17 cellular contexts compared by ENCODE assay signal in genomic region chr4:127580300-127580699, GRCh38.
"Had no signal": no experiment of that assay in that cellular context is flagged by ENCODE, and none has a peak within 500 bp of the region (broad histone marks: within the 10 kb centered on the region; RNA-seq: fewer than 3 reads in every experiment).

No MANE protein-coding gene starts in this region.

- H3K4me3 Mint-ChIP-seq: endodermal cell; naive B cell; nephron; stimulated activated naive B cell treated with anti-CD40 and anti-IgM and Interleukin-4, amounts not matched to agents 10 μg/mL and 1 μg/mL and 100 μg/mL, for 72 hours; stimulated activated naive CD8-positive, alpha-beta T cell treated with anti-CD3 and anti-CD28 coated beads, Interleukin-15, amount 100 ng/mL, for 72 hours had no signal

- ATAC-seq: heart left ventricle; left colon; left ventricle myocardium superior; stimulated activated naive B cell treated with anti-CD40 and anti-IgM and Interleukin-4, amounts not matched to agents 10 μg/mL and 1 μg/mL and 100 μg/mL, for 72 hours had no signal

- H3K36me3 Mint-ChIP-seq: naive B cell; stimulated activated naive B cell treated with anti-CD40 and anti-IgM and Interleukin-4, amounts not matched to agents 10 μg/mL and 1 μg/mL and 100 μg/mL, for 72 hours had no signal

- H3K9me3 Mint-ChIP-seq: endodermal cell; nephron; stimulated activated naive CD8-positive, alpha-beta T cell treated with anti-CD3 and anti-CD28 coated beads, Interleukin-15, amount 100 ng/mL, for 72 hours had no signal

- H3K27ac Mint-ChIP-seq: endodermal cell; naive B cell; progenitor cell of endocrine pancreas; stimulated activated naive B cell treated with anti-CD40 and anti-IgM and Interleukin-4, amounts not matched to agents 10 μg/mL and 1 μg/mL and 100 μg/mL, for 72 hours; stimulated activated naive CD8-positive, alpha-beta T cell treated with anti-CD3 and anti-CD28 coated beads, Interleukin-15, amount 100 ng/mL, for 72 hours had no signal

- H3K4me1 Mint-ChIP-seq: naive B cell; stimulated activated naive B cell treated with anti-CD40 and anti-IgM and Interleukin-4, amounts not matched to agents 10 μg/mL and 1 μg/mL and 100 μg/mL, for 72 hours; stimulated activated naive CD8-positive, alpha-beta T cell treated with anti-CD3 and anti-CD28 coated beads, Interleukin-15, amount 100 ng/mL, for 72 hours had no signal

- H3K27me3 Mint-ChIP-seq: progenitor cell of endocrine pancreas; stimulated activated naive CD8-positive, alpha-beta T cell treated with anti-CD3 and anti-CD28 coated beads, Interleukin-15, amount 100 ng/mL, for 72 hours had no signal

- DNase-seq: effector CD4-positive, alpha-beta T cell; endodermal cell; foreskin melanocyte; heart left ventricle; hippocampal formation; left colon; left ventricle myocardium superior; mesendoderm; naive B cell; occipital lobe; right lobe of liver; stimulated activated CD4-positive, alpha-beta T cell treated with anti-CD3 and anti-CD28 coated beads, Interleukin-4, amount 100 ng/mL, for 4 hours; stimulated activated naive B cell treated with anti-CD40 and anti-IgM and Interleukin-4, amounts not matched to agents 10 μg/mL and 1 μg/mL and 100 μg/mL, for 72 hours; stimulated activated naive CD8-positive, alpha-beta T cell treated with anti-CD3 and anti-CD28 coated beads, Interleukin-15, amount 100 ng/mL, for 72 hours; testis had no signal
